7 cellular contexts compared by ENCODE assay signal in the genomic region with DNA sequence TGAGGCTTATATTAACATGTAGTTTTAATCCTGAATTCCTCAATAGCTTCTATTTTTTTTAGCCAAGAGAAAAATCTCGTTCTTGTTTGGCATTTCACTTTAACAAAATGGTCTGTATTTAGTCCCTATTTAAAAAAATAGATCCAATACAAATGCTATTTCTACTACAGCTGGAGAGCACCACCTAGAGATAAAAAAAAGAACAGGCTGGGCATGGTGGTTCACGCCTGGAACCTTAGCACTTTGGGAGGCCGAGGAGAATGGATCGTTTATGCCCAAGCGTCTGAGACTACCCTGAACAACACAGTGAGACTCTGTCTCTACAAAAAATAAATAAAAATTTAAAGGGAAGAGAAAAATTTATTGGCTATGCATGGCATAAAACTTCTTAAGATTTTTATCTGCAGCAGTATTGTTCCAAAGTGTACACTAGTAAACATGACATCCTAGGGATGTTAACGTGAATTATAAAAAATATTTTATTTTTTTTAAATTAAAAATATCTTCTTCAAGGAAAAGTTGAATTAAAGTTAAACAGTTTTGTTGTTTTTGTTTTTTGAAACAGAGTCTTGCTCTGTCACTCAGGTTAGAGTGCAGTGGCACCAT. TPM values are rescaled to one million over a fixed set of nuclear protein-coding genes. Genes with fewer than 3 reads are reported as not detected.
DNase-seq lines count a peak whose midpoint lies in the region; ATAC-seq and TF ChIP-seq lines count a peak whose summit lies in the region.

No MANE protein-coding gene starts in this region.

- no peak overlapping the region for H3K4me3 Mint-ChIP-seq in WTC11

- peak; percentile 23; the same call in 1 of the 2 replicates for ATAC-seq in WTC11
- no peak for ATAC-seq in HG02870 (IDR thresholded peaks at IDR 0.05; ENCODE audit: unreplicated experiment)

- H3K9me3 Mint-ChIP-seq in WTC11 = no peaks in the 10 kb centered on the region

- DNase-seq in ELF-1 (ENCODE audit: low read depth, low spot score) = peak; percentile 41
- peak; percentile 53 for DNase-seq in LHCN-M2 (ENCODE audit: low read depth)
- no peak for DNase-seq in WTC11 (ENCODE audit: low spot score)
- peak; percentile 58 for DNase-seq in kidney glomerular epithelial cell (lab: John Stamatoyannopoulos, UW)
- no peak for DNase-seq in middle frontal gyrus (ENCODE audit: extremely low spot score, low spot score)
- no peak for DNase-seq in COR-L47 (lab: John Stamatoyannopoulos, UW)

- POLR2A ChIA-PET in WTC11 (lab: Charles Lee) = no interaction called here

- H3K27ac Mint-ChIP-seq in WTC11 = no peak overlapping the region

- H3K36me3 Mint-ChIP-seq in WTC11 = peaks cover 38% of the 10 kb centered on the region

- CTCF ChIA-PET in WTC11 (lab: Charles Lee) = no interaction called here

- no peak for TF ChIP-seq CTCF in WTC11 (IDR thresholded peaks at IDR 0.05)

- H3K27me3 Mint-ChIP-seq in WTC11 (ENCODE audit: low read depth) = no peaks in the 10 kb centered on the region

- H3K4me1 Mint-ChIP-seq in WTC11 = peaks cover 7% of the 10 kb centered on the region

TF ChIP-seq in WTC11, 78 proteins besides CTCF, POLR2A, EP300 and RAD21:
- TF ChIP-seq ZNF263 (CRISPR knock-in tag; IDR thresholded peaks at IDR 0.05; ENCODE audit: low read depth) (no peak), ZNF416 (CRISPR knock-in tag; IDR thresholded peaks at IDR 0.05) (no peak), ZNF512 (CRISPR knock-in tag; IDR thresholded peaks at IDR 0.05; ENCODE audit: borderline replicate concordance) (no peak)

RNA-seq across cellular contexts. Expression of gene ST7L, which starts 4.4 kb away (rescaled TPM):
- total RNA-seq in LHCN-M2 (2014; rRNA removed) (22.3 and 23.2 TPM in 2 replicates), WTC11 (2021) (14.5 to 18.0 TPM (median 14.8 TPM) in 3 replicates)
- polyA plus RNA-seq in LHCN-M2 (2012) = 11.5 TPM

RNA-seq across cellular contexts. Expression of gene CAPZA1, which starts 5.1 kb away (rescaled TPM):
- total RNA-seq in LHCN-M2 (2014; rRNA removed) (314 and 346 TPM in 2 replicates), WTC11 (2021) (86.6 to 97.5 TPM (median 91.3 TPM) in 3 replicates)
- 98.3 TPM for polyA plus RNA-seq in LHCN-M2 (2012)

RNA-seq across cellular contexts. Expression of gene MOV10, which starts 59.9 kb away (rescaled TPM):
- total RNA-seq in LHCN-M2 (2014; rRNA removed) (38.5 and 45.1 TPM in 2 replicates), WTC11 (2021) (80.7 to 99.1 TPM (median 98.8 TPM) in 3 replicates)
- polyA plus RNA-seq in LHCN-M2 (2012) = 50.5 TPM

Comparison
In these comparisons a context has a peak if more than half of its experiments do, and no peak if none do; other contexts are left out.
1. DNase-seq: peak in ELF-1 (single experiment), LHCN-M2 (single experiment) and kidney glomerular epithelial cell (single experiment); none in WTC11 (single experiment), middle frontal gyrus (single experiment) and COR-L47 (single experiment).